In genomic region chr7:149422065-149422913, GRCh38 we compare ENCODE assay signal across 8 cellular contexts. TPM values are rescaled to one million over a fixed set of nuclear protein-coding genes. Genes with fewer than 3 reads are reported as not detected.
DNase-seq lines count a peak whose midpoint lies in the region; ATAC-seq and TF ChIP-seq lines count a peak whose summit lies in the region.

No MANE protein-coding gene starts in this region.

- DNase-seq in 8988T (peak; percentile 95), NCI-H187 (lab: John Stamatoyannopoulos, UW) (peak; percentile 54 to 85), WERI-Rb-1 (peak; percentile 72), cardiac fibroblast (ENCODE audit: low read depth in 2 of 2) (peak; percentile 68 to 72), kidney epithelial cell (ENCODE audit: low read depth) (peak; percentile 19)
- peak; percentile 66 for DNase-seq in stimulated activated CD4-positive, alpha-beta T cell treated with anti-CD3 and anti-CD28 coated beads, Interleukin-1b, Interleukin-23, amount 100 ng/mL, for 48 hours

- TF ChIP-seq CTCF in WERI-Rb-1 (IDR thresholded peaks at IDR 0.05; ENCODE audit: low read depth, low read length) (peak; percentile 81), cardiac fibroblast (IDR thresholded peaks at IDR 0.05; ENCODE audit: low read depth, low read length) (peak; percentile 22), kidney epithelial cell (IDR thresholded peaks at IDR 0.05; ENCODE audit: insufficient read depth, low read length, poor library complexity, severe bottlenecking) (peak; percentile 29)

- no peaks in the 10 kb centered on the region for H3K36me3 ChIP-seq in WERI-Rb-1
- H3K36me3 ChIP-seq in kidney epithelial cell (ENCODE audit: control insufficient read depth, insufficient read depth, low read length): no peaks in the 10 kb centered on the region

- H3K27ac ChIP-seq in WERI-Rb-1: peak overlapping the region; percentile 74

- no peaks in the 10 kb centered on the region for H3K9me3 ChIP-seq in WERI-Rb-1 (ENCODE audit: severe bottlenecking)

- peak overlapping the region; percentile 57 for H3K4me3 ChIP-seq in WERI-Rb-1 (ENCODE audit: low read depth, low read length)
- H3K4me3 ChIP-seq in cardiac fibroblast (replicated peaks in 1 of 2; ENCODE audit: low read depth in 2 of 2, low read length in 2 of 2): peak overlapping the region; percentile 30 to 44
- H3K4me3 ChIP-seq in kidney epithelial cell (ENCODE audit: low read depth, low read length): peak overlapping the region; percentile 48

- H3K27me3 ChIP-seq in WERI-Rb-1 (ENCODE audit: insufficient read depth, low read depth, severe bottlenecking) (no peaks in the 10 kb centered on the region), kidney epithelial cell (ENCODE audit: control insufficient read depth, insufficient read depth, low read length) (peaks cover 12% of the 10 kb centered on the region)

- ATAC-seq in GM18502 (IDR thresholded peaks at IDR 0.05; ENCODE audit: poor library complexity, unreplicated experiment) (peak; percentile 95), HG02885 (IDR thresholded peaks at IDR 0.05; ENCODE audit: poor library complexity, unreplicated experiment) (peak; percentile 96)

RNA-seq across cellular contexts. Expression of gene ZNF777, which starts 38.6 kb away (rescaled TPM):
- total RNA-seq in kidney epithelial cell: 14.4 and 17.1 TPM in 2 replicates

Comparison
In these comparisons a context has a peak if more than half of its experiments do, and no peak if none do; other contexts are left out.
1. Peak in every context shown above with its lines: DNase-seq, ATAC-seq, H3K4me3 ChIP-seq and H3K27ac ChIP-seq.
2. DNase-seq: peak in every context shown above with its lines; median percentile 95 in 8988T; 72 in WERI-Rb-1; 70 in cardiac fibroblast; 70 in NCI-H187; 66 in stimulated activated CD4-positive, alpha-beta T cell treated with anti-CD3 and anti-CD28 coated beads, Interleukin-1b, Interleukin-23, amount 100 ng/mL, for 48 hours; 19 in kidney epithelial cell.
3. CTCF ChIP-seq: peak in every context shown above with its lines; median percentile 81 in WERI-Rb-1; 29 in kidney epithelial cell; 22 in cardiac fibroblast.